Comparison of ENCODE assay signal across 1 cellular context in the genomic region with DNA sequence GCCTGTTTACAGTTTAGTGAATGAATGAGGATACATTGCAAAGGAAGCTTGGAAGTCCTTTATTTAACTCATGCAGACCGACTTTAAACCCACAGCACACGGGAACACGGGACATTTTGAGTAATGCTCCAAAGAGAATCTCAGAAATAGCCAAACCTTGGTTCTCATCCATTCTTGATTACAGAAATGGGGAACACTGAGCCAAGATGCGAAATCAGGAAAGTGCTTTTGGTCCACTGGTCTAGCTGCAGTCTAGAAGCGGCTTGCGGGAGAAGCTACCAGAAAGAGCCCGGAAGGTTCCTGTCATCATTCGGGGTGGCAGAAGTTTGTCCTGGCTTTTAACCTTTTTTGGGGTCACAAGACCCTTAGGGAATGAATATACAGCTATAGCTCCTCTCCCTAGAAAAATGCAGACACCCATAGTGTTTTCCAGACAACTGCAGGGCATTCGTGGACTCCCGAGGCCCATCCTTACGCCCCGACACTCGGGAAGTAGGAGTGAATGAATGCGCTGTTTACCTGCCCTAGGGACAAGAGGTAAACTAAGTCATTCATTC.
TF ChIP-seq lines count a peak whose summit lies in the region.

No MANE protein-coding gene starts in this region.

TF ChIP-seq in K562, 482 proteins besides CTCF, POLR2A, EP300 and RAD21 (continued from another document):
- TF ChIP-seq, protein P1, sequence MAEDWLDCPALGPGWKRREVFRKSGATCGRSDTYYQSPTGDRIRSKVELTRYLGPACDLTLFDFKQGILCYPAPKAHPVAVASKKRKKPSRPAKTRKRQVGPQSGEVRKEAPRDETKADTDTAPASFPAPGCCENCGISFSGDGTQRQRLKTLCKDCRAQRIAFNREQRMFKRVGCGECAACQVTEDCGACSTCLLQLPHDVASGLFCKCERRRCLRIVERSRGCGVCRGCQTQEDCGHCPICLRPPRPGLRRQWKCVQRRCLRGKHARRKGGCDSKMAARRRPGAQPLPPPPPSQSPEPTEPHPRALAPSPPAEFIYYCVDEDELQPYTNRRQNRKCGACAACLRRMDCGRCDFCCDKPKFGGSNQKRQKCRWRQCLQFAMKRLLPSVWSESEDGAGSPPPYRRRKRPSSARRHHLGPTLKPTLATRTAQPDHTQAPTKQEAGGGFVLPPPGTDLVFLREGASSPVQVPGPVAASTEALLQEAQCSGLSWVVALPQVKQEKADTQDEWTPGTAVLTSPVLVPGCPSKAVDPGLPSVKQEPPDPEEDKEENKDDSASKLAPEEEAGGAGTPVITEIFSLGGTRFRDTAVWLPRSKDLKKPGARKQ (CRISPR knock-in tag; IDR thresholded peaks at IDR 0.05): peak; percentile 90
- TF ChIP-seq, protein P2, sequence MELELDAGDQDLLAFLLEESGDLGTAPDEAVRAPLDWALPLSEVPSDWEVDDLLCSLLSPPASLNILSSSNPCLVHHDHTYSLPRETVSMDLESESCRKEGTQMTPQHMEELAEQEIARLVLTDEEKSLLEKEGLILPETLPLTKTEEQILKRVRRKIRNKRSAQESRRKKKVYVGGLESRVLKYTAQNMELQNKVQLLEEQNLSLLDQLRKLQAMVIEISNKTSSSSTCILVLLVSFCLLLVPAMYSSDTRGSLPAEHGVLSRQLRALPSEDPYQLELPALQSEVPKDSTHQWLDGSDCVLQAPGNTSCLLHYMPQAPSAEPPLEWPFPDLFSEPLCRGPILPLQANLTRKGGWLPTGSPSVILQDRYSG (tag; conservative IDR thresholded peaks at IDR 0.05; ENCODE audit: low read depth): 0 out of 2 replicates have a peak, but pooled peaks have one; percentile 62
- 0 out of 2 replicates have a peak, but pooled peaks have one; percentile 63 for TF ChIP-seq THRAP3 (IDR thresholded peaks at IDR 0.05; ENCODE audit: borderline replicate concordance)
- TF ChIP-seq SUPT5H (IDR thresholded peaks at IDR 0.05): 0 out of 2 replicates have a peak, but pooled peaks have one; percentile 69
- TF ChIP-seq, protein P3, sequence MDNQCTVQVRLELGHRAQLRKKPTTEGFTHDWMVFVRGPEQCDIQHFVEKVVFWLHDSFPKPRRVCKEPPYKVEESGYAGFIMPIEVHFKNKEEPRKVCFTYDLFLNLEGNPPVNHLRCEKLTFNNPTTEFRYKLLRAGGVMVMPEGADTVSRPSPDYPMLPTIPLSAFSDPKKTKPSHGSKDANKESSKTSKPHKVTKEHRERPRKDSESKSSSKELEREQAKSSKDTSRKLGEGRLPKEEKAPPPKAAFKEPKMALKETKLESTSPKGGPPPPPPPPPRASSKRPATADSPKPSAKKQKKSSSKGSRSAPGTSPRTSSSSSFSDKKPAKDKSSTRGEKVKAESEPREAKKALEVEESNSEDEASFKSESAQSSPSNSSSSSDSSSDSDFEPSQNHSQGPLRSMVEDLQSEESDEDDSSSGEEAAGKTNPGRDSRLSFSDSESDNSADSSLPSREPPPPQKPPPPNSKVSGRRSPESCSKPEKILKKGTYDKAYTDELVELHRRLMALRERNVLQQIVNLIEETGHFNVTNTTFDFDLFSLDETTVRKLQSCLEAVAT (IDR thresholded peaks at IDR 0.05): peak in 1 of 2 experiments; percentile 93; a peak in 2 of 4 replicates
- no peak for TF ChIP-seq SMAD3 (CRISPR knock-in tag; conservative IDR thresholded peaks at IDR 0.05)
- TF ChIP-seq, protein P4, sequence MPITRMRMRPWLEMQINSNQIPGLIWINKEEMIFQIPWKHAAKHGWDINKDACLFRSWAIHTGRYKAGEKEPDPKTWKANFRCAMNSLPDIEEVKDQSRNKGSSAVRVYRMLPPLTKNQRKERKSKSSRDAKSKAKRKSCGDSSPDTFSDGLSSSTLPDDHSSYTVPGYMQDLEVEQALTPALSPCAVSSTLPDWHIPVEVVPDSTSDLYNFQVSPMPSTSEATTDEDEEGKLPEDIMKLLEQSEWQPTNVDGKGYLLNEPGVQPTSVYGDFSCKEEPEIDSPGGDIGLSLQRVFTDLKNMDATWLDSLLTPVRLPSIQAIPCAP (CRISPR knock-in tag; IDR thresholded peaks at IDR 0.05; ENCODE audit: borderline replicate concordance): no peak
- no peak for TF ChIP-seq ZNF184 (CRISPR knock-in tag; IDR thresholded peaks at IDR 0.05)
- TF ChIP-seq MIER1 (IDR thresholded peaks at IDR 0.05; ENCODE audit: low read depth): 0 out of 2 replicates have a peak, but pooled peaks have one; percentile 46
- peak; percentile 46; the same call in 1 of the 2 replicates for TF ChIP-seq ZBTB1 (CRISPR knock-in tag; IDR thresholded peaks at IDR 0.05; ENCODE audit: borderline replicate concordance, low read depth)
- TF ChIP-seq MECOM (CRISPR knock-in tag; IDR thresholded peaks at IDR 0.05): 0 out of 2 replicates have a peak, but pooled peaks have one; percentile 24
- TF ChIP-seq DPF2 (IDR thresholded peaks at IDR 0.05): 0 out of 2 replicates have a peak, but pooled peaks have one; percentile 39
- no peak for TF ChIP-seq FOXJ3 (CRISPR knock-in tag; IDR thresholded peaks at IDR 0.05)
- TF ChIP-seq MTA3 (IDR thresholded peaks at IDR 0.05; ENCODE audit: borderline replicate concordance): no peak
- TF ChIP-seq POLR2AphosphoS5 (IDR thresholded peaks at IDR 0.05; ENCODE audit: control insufficient read depth, insufficient read depth, low read depth, low read length): no peak
- TF ChIP-seq CBFA2T2 (conservative IDR thresholded peaks at IDR 0.05): no peak
- TF ChIP-seq, protein P5, sequence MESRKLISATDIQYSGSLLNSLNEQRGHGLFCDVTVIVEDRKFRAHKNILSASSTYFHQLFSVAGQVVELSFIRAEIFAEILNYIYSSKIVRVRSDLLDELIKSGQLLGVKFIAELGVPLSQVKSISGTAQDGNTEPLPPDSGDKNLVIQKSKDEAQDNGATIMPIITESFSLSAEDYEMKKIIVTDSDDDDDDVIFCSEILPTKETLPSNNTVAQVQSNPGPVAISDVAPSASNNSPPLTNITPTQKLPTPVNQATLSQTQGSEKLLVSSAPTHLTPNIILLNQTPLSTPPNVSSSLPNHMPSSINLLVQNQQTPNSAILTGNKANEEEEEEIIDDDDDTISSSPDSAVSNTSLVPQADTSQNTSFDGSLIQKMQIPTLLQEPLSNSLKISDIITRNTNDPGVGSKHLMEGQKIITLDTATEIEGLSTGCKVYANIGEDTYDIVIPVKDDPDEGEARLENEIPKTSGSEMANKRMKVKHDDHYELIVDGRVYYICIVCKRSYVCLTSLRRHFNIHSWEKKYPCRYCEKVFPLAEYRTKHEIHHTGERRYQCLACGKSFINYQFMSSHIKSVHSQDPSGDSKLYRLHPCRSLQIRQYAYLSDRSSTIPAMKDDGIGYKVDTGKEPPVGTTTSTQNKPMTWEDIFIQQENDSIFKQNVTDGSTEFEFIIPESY (CRISPR knock-in tag; IDR thresholded peaks at IDR 0.05): peak; percentile 73
- peak; percentile 30 to 50; a peak in 2 of 4 replicates for TF ChIP-seq FOXK2 (conservative IDR thresholded peaks at IDR 0.05 in 1 of 2, IDR thresholded peaks at IDR 0.05 in 1 of 2; ENCODE audit: low read depth in 2 of 2)
- TF ChIP-seq BRF1 (IDR thresholded peaks at IDR 0.05; ENCODE audit: borderline replicate concordance, extremely low read depth, insufficient read length): no peak
- TF ChIP-seq LCOR (CRISPR knock-in tag; IDR thresholded peaks at IDR 0.05): 0 out of 2 replicates have a peak, but pooled peaks have one; percentile 54
- TF ChIP-seq ZFPM2 (CRISPR knock-in tag; IDR thresholded peaks at IDR 0.05): no peak
